In the genomic region with DNA sequence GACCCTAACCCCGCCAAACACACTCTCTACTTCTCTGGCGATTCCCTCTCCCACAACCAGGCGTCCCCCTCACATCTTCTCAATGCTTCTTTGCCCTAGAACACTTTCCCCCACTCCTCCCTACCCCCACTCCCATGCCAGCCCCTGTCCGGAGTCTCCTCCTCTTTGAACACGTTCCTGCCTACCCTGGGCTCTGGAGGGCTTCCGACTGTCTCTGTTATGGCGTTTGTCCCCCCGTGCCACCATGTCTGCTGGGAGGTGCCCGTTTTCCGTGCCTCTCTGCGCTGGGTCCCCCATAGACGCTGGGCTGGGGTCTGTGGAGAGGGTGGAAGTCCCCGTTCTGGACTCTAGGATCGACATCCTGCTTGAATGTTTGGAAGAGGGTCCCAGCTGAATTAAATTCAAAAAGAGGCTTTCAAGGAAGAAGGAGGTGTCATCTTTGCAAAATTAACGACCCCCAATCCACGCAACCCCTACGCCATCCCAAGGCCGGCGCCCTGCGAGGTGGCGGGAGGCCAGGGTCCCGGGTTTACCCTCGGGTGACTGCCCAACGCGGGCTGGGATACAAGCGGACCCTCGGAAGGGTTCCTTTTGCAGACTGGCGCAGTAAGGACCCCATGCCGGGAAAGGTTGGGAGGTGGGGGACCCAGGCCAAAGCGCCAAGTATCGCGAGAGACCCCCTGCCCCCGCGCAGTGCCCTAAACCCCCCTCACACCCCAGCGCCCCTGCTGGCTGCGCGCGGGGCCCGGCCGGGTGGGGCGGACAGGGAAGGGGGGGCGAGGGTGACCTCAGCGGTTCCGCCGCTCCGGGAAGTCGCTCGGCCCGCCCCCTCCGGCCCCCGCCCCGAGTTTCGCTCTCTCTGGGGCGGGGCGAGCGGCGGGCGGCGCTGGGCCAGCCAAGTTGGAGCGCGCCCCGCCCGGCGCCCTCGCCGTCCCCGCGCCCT, we compare ENCODE assay signal across 1 cellular context.
TF ChIP-seq lines count a peak whose summit lies in the region.

No MANE protein-coding gene starts in this region.

TF ChIP-seq in HepG2, 621 proteins besides CTCF, POLR2A, EP300 and RAD21 (continued from another document and continues in another):
- TF ChIP-seq, protein P1, sequence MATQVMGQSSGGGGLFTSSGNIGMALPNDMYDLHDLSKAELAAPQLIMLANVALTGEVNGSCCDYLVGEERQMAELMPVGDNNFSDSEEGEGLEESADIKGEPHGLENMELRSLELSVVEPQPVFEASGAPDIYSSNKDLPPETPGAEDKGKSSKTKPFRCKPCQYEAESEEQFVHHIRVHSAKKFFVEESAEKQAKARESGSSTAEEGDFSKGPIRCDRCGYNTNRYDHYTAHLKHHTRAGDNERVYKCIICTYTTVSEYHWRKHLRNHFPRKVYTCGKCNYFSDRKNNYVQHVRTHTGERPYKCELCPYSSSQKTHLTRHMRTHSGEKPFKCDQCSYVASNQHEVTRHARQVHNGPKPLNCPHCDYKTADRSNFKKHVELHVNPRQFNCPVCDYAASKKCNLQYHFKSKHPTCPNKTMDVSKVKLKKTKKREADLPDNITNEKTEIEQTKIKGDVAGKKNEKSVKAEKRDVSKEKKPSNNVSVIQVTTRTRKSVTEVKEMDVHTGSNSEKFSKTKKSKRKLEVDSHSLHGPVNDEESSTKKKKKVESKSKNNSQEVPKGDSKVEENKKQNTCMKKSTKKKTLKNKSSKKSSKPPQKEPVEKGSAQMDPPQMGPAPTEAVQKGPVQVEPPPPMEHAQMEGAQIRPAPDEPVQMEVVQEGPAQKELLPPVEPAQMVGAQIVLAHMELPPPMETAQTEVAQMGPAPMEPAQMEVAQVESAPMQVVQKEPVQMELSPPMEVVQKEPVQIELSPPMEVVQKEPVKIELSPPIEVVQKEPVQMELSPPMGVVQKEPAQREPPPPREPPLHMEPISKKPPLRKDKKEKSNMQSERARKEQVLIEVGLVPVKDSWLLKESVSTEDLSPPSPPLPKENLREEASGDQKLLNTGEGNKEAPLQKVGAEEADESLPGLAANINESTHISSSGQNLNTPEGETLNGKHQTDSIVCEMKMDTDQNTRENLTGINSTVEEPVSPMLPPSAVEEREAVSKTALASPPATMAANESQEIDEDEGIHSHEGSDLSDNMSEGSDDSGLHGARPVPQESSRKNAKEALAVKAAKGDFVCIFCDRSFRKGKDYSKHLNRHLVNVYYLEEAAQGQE (IDR thresholded peaks at IDR 0.05; ENCODE audit: borderline replicate concordance in 1 of 2, low read depth in 1 of 2, low read length in 2 of 2) = peak in 1 of 2 experiments; percentile 17; a peak in 1 of 4 replicates
- peak; percentile 17; the same call in 1 of the 2 replicates for TF ChIP-seq ZNF460 (CRISPR knock-in tag; IDR thresholded peaks at IDR 0.05; ENCODE audit: borderline replicate concordance)
- TF ChIP-seq ZNF570 (CRISPR knock-in tag; IDR thresholded peaks at IDR 0.05; ENCODE audit: borderline replicate concordance) = no peak
- TF ChIP-seq HNRNPL (IDR thresholded peaks at IDR 0.05; ENCODE audit: low read depth, low read length) = 0 out of 2 replicates have a peak, but pooled peaks have one; percentile 44
- TF ChIP-seq MED1 (CRISPR knock-in tag; IDR thresholded peaks at IDR 0.05) = no peak
- no peak; the same call in 1 of the 2 replicates for TF ChIP-seq RBFOX2 (IDR thresholded peaks at IDR 0.05; ENCODE audit: low read depth, low read length)
- TF ChIP-seq, protein P2, sequence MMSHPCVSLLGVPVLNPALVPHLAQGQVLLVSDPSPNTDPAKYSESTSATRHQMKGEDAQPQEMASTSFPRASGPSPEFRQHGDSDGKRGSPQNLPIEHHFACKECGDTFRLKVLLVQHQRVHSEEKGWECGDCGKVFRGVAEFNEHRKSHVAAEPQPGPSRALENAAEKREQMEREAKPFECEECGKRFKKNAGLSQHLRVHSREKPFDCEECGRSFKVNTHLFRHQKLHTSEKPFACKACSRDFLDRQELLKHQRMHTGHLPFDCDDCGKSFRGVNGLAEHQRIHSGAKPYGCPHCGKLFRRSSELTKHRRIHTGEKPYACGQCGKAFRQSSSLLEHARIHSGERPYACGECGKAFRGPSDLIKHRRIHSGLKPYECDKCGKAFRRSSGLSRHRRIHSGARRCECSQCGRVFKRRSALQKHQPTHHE (CRISPR knock-in tag; IDR thresholded peaks at IDR 0.05; ENCODE audit: borderline replicate concordance) = no peak
- no peak for TF ChIP-seq NFATC3 (CRISPR knock-in tag; IDR thresholded peaks at IDR 0.05)
- no peak for TF ChIP-seq KDM4B (CRISPR knock-in tag; IDR thresholded peaks at IDR 0.05)
- TF ChIP-seq SMAD3 (CRISPR knock-in tag; IDR thresholded peaks at IDR 0.05) = no peak
- no peak for TF ChIP-seq SMC3 (IDR thresholded peaks at IDR 0.05; ENCODE audit: low read length)
- TF ChIP-seq ZNF605 (CRISPR knock-in tag; IDR thresholded peaks at IDR 0.05) = 0 out of 2 replicates have a peak, but pooled peaks have one; percentile 29
- TF ChIP-seq, protein P3, sequence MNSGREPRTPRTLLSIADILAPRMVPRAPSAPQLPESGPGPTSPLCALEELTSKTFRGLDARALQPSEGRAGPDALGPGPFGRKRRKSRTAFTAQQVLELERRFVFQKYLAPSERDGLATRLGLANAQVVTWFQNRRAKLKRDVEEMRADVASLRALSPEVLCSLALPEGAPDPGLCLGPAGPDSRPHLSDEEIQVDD (CRISPR knock-in tag; IDR thresholded peaks at IDR 0.05; ENCODE audit: borderline replicate concordance) = no peak
- no peak for TF ChIP-seq ZNF446 (CRISPR knock-in tag; IDR thresholded peaks at IDR 0.05)
- TF ChIP-seq, protein P4, sequence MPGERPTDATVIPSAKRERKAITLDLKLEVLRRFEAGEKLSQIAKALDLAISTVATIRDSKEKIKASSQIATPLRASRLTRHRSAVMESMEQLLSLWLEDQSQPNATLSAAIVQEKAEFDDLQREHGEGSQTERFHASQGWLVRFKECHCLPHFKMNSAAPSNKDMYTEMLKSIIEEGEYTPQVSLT (CRISPR knock-in tag; IDR thresholded peaks at IDR 0.05; ENCODE audit: borderline replicate concordance, low read depth) = no peak
- peak; percentile 24 for TF ChIP-seq YY1 (IDR thresholded peaks at IDR 0.05; ENCODE audit: insufficient read depth, insufficient replicate concordance, low read depth, low read length)
- TF ChIP-seq SRY (CRISPR knock-in tag; IDR thresholded peaks at IDR 0.05) = 0 out of 2 replicates have a peak, but pooled peaks have one; percentile 39
- TF ChIP-seq, protein P5, sequence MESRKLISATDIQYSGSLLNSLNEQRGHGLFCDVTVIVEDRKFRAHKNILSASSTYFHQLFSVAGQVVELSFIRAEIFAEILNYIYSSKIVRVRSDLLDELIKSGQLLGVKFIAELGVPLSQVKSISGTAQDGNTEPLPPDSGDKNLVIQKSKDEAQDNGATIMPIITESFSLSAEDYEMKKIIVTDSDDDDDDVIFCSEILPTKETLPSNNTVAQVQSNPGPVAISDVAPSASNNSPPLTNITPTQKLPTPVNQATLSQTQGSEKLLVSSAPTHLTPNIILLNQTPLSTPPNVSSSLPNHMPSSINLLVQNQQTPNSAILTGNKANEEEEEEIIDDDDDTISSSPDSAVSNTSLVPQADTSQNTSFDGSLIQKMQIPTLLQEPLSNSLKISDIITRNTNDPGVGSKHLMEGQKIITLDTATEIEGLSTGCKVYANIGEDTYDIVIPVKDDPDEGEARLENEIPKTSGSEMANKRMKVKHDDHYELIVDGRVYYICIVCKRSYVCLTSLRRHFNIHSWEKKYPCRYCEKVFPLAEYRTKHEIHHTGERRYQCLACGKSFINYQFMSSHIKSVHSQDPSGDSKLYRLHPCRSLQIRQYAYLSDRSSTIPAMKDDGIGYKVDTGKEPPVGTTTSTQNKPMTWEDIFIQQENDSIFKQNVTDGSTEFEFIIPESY (CRISPR knock-in tag; IDR thresholded peaks at IDR 0.05) = no peak
- no peak for TF ChIP-seq SP1 (IDR thresholded peaks at IDR 0.05)
- peak; percentile 69; the same call in 1 of the 2 replicates for TF ChIP-seq SP1 (CRISPR knock-in tag; IDR thresholded peaks at IDR 0.05)
- TF ChIP-seq SRSF1 (optimal IDR thresholded peaks at IDR 0.05; ENCODE audit: low read depth, low read length) = peak; percentile 46
- TF ChIP-seq, protein P6, sequence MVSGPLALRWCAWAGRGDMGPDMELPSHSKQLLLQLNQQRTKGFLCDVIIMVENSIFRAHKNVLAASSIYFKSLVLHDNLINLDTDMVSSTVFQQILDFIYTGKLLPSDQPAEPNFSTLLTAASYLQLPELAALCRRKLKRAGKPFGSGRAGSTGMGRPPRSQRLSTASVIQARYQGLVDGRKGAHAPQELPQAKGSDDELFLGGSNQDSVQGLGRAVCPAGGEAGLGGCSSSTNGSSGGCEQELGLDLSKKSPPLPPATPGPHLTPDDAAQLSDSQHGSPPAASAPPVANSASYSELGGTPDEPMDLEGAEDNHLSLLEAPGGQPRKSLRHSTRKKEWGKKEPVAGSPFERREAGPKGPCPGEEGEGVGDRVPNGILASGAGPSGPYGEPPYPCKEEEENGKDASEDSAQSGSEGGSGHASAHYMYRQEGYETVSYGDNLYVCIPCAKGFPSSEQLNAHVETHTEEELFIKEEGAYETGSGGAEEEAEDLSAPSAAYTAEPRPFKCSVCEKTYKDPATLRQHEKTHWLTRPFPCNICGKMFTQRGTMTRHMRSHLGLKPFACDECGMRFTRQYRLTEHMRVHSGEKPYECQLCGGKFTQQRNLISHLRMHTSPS (CRISPR knock-in tag; IDR thresholded peaks at IDR 0.05; ENCODE audit: low read depth) = no peak
- TF ChIP-seq ZNF343 (CRISPR knock-in tag; IDR thresholded peaks at IDR 0.05) = no peak
- peak; percentile 30; the same call in 1 of the 2 replicates for TF ChIP-seq ZNF563 (CRISPR knock-in tag; IDR thresholded peaks at IDR 0.05)
- no peak for TF ChIP-seq FOXJ3 (CRISPR knock-in tag; IDR thresholded peaks at IDR 0.05; ENCODE audit: borderline replicate concordance)
- TF ChIP-seq ARNTL (CRISPR knock-in tag; IDR thresholded peaks at IDR 0.05) = 0 out of 2 replicates have a peak, but pooled peaks have one; percentile 39
- TF ChIP-seq ZNF660 (CRISPR knock-in tag; IDR thresholded peaks at IDR 0.05; ENCODE audit: borderline replicate concordance, low read depth) = no peak
- TF ChIP-seq SCMH1 (CRISPR knock-in tag; IDR thresholded peaks at IDR 0.05; ENCODE audit: borderline replicate concordance) = no peak
- no peak for TF ChIP-seq IKZF4 (CRISPR knock-in tag; IDR thresholded peaks at IDR 0.05; ENCODE audit: borderline replicate concordance, low read depth, not compliant biosample characterization)
- TF ChIP-seq KDM3A (CRISPR knock-in tag; IDR thresholded peaks at IDR 0.05; ENCODE audit: low read depth) = no peak
- TF ChIP-seq, protein P7, sequence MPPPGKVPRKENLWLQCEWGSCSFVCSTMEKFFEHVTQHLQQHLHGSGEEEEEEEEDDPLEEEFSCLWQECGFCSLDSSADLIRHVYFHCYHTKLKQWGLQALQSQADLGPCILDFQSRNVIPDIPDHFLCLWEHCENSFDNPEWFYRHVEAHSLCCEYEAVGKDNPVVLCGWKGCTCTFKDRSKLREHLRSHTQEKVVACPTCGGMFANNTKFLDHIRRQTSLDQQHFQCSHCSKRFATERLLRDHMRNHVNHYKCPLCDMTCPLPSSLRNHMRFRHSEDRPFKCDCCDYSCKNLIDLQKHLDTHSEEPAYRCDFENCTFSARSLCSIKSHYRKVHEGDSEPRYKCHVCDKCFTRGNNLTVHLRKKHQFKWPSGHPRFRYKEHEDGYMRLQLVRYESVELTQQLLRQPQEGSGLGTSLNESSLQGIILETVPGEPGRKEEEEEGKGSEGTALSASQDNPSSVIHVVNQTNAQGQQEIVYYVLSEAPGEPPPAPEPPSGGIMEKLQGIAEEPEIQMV (CRISPR knock-in tag; IDR thresholded peaks at IDR 0.05; ENCODE audit: low read depth) = no peak
- TF ChIP-seq HMG20A (CRISPR knock-in tag; IDR thresholded peaks at IDR 0.05; ENCODE audit: borderline replicate concordance) = peak; percentile 22; the same call in 1 of the 2 replicates
- TF ChIP-seq, protein P8, sequence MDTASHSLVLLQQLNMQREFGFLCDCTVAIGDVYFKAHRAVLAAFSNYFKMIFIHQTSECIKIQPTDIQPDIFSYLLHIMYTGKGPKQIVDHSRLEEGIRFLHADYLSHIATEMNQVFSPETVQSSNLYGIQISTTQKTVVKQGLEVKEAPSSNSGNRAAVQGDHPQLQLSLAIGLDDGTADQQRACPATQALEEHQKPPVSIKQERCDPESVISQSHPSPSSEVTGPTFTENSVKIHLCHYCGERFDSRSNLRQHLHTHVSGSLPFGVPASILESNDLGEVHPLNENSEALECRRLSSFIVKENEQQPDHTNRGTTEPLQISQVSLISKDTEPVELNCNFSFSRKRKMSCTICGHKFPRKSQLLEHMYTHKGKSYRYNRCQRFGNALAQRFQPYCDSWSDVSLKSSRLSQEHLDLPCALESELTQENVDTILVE (CRISPR knock-in tag; IDR thresholded peaks at IDR 0.05) = peak; percentile 87; the same call in 1 of the 2 replicates
- TF ChIP-seq SMARCE1 (IDR thresholded peaks at IDR 0.05; ENCODE audit: borderline replicate concordance) = no peak
- no peak for TF ChIP-seq PTBP1 (IDR thresholded peaks at IDR 0.05; ENCODE audit: low read depth, low read length, poor library complexity, severe bottlenecking)
- no peak for TF ChIP-seq SRSF4 (IDR thresholded peaks at IDR 0.05; ENCODE audit: low read depth, low read length, poor library complexity, severe bottlenecking)
- TF ChIP-seq ZNF792 (CRISPR knock-in tag; IDR thresholded peaks at IDR 0.05) = no peak
- TF ChIP-seq, protein P9, sequence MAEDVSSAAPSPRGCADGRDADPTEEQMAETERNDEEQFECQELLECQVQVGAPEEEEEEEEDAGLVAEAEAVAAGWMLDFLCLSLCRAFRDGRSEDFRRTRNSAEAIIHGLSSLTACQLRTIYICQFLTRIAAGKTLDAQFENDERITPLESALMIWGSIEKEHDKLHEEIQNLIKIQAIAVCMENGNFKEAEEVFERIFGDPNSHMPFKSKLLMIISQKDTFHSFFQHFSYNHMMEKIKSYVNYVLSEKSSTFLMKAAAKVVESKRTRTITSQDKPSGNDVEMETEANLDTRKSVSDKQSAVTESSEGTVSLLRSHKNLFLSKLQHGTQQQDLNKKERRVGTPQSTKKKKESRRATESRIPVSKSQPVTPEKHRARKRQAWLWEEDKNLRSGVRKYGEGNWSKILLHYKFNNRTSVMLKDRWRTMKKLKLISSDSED (CRISPR knock-in tag; IDR thresholded peaks at IDR 0.05) = no peak
- TF ChIP-seq HDAC6 (IDR thresholded peaks at IDR 0.05; ENCODE audit: low read depth, low read length) = no peak
- TF ChIP-seq ZNF572 (CRISPR knock-in tag; IDR thresholded peaks at IDR 0.05) = 0 out of 2 replicates have a peak, but pooled peaks have one; percentile 49
- TF ChIP-seq AGO1 (IDR thresholded peaks at IDR 0.05; ENCODE audit: low read depth, low read length, poor library complexity, severe bottlenecking) = no peak
- TF ChIP-seq, protein P10, sequence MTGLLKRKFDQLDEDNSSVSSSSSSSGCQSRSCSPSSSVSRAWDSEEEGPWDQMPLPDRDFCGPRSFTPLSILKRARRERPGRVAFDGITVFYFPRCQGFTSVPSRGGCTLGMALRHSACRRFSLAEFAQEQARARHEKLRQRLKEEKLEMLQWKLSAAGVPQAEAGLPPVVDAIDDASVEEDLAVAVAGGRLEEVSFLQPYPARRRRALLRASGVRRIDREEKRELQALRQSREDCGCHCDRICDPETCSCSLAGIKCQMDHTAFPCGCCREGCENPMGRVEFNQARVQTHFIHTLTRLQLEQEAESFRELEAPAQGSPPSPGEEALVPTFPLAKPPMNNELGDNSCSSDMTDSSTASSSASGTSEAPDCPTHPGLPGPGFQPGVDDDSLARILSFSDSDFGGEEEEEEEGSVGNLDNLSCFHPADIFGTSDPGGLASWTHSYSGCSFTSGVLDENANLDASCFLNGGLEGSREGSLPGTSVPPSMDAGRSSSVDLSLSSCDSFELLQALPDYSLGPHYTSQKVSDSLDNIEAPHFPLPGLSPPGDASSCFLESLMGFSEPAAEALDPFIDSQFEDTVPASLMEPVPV (CRISPR knock-in tag; IDR thresholded peaks at IDR 0.05) = no peak
- TF ChIP-seq SIX1 (CRISPR knock-in tag; IDR thresholded peaks at IDR 0.05; ENCODE audit: borderline replicate concordance) = no peak
- no peak for TF ChIP-seq MATR3 (CRISPR knock-in tag; IDR thresholded peaks at IDR 0.05)
- TF ChIP-seq RARA (CRISPR knock-in tag; IDR thresholded peaks at IDR 0.05) = 0 out of 2 replicates have a peak, but pooled peaks have one; percentile 34
